35 cellular contexts compared by ENCODE assay signal in the genomic region with DNA sequence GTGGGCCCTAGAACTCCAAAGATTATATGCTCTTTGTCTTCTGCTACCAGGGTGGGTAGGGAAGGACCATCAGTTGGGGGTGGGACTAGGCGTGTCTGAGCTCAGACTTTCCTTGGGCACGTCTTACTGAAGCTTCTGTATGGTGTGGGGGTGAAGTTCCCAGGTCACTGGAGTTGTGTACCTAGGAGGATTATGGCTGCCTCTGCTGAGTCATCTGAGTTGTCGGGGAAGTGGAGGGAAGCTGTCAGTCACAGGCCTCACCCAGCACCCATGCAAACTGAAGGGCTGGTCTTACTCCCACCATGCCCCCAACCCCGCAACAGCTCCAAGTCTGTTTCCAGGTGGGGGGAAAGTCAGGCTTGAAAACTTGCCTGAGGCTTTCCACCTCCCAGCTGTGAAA.
"Had no signal": no experiment of that assay in that cellular context is flagged by ENCODE, and none has a peak within 500 bp of the region (broad histone marks: within the 10 kb centered on the region; RNA-seq: fewer than 3 reads in every experiment).

No MANE protein-coding gene starts in this region.

- H3K4me3 ChIP-seq: MG63 had no signal

- DNase-seq: Karpas-422, Kasumi-1, MG63, MM.1S, MV-4-11, NCI-H1048, NCI-H1092, NCI-H1092 treated with DMSO at 0.1 percent for 48 hours, NCI-H1105, NCI-H1105 treated with DMSO at 0.1 percent for 48 hours, NCI-H1417, NCI-H1417 treated with DMSO at 0.1 percent for 48 hours, NCI-H1436, NCI-H1436 treated with DMSO at 0.1 percent for 48 hours, NCI-H146, NCI-H1694, NCI-H1694 treated with DMSO at 0.1 percent for 48 hours, NCI-H187, NCI-H187 treated with DMSO at 0.1 percent for 48 hours, NCI-H1930, NCI-H2029, NCI-H2029 treated with DMSO at 0.1 percent for 48 hours, NCI-H2081, NCI-H2081 treated with DMSO at 0.1 percent for 48 hours, NCI-H2107, NCI-H2171, NCI-H2171 treated with DMSO at 0.1 percent for 48 hours, NCI-H2227 treated with DMSO at 0.1 percent for 48 hours, NCI-H226, NCI-H345, NCI-H446, NCI-H446 treated with DMSO at 0.1 percent for 48 hours, NCI-H510A, NCI-H510A treated with DMSO at 0.1 percent for 48 hours, NCI-H524 had no signal

- H3K9me3 ChIP-seq: MG63 had no signal

- H3K36me3 ChIP-seq: MG63 had no signal

- H3K27me3 ChIP-seq: MG63 had no signal
